Comparison of ENCODE assay signal across 8 cellular contexts in the genomic region with DNA sequence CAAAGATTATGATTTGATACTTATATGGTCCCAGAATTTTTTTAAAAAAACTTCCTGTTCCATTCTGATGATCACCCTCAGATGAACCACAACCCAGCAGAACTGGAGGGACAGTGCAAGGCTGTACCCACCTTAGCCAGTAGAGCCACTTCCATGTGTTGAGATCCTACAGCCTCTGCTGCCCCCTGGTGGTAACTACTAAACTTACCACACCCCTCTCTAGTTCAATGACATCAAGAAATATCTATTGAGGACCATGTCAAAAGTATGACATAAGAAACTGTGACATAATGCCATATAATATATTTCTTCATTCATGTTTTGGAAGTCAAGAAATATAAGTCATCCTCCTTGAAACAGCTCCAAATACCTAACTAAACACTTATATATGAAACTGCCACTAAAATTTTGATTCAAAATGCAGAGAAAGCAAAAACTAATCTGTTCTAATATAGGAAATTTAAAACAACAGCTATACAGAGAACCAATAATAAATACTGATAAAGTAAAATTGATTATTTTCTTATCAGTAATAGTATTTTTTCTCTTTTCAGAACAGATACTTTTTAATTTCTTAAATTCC.
DNase-seq lines count a peak whose midpoint lies in the region; ATAC-seq, FAIRE-seq and TF ChIP-seq lines count a peak whose summit lies in the region.

No MANE protein-coding gene starts in this region.

- no peaks in the 10 kb centered on the region for H3K36me3 ChIP-seq in body of pancreas (replicated peaks in 1 of 2; ENCODE audit: insufficient read depth in 1 of 2, low read depth in 2 of 2)
- H3K36me3 ChIP-seq in iPS DF 6.9 (ENCODE audit: control insufficient read depth, insufficient read depth, low read length) = no peaks in the 10 kb centered on the region

- DNase-seq in A549 (ENCODE audit: low read depth in 1 of 2, low spot score in 1 of 2) (peak; percentile 22 to 77), GM18507 (ENCODE audit: extremely low spot score, insufficient read length, low read depth) (peak; percentile 3), NCI-H1694 (lab: John Stamatoyannopoulos, UW) (peak; percentile 88), body of pancreas (peak; percentile 76 to 80 (median 80)), iPS DF 6.9 (ENCODE audit: low read depth, low spot score) (peak; percentile 70)
- DNase-seq in stimulated activated CD4-positive, alpha-beta T cell treated with anti-CD3 and anti-CD28 coated beads, Interleukin-12 subunit alpha, Interleukin-12 subunit beta, amount 100 ng/mL, for 4 hours = peak; percentile 60

- FAIRE-seq in A549 (lab: Jason Lieb, UNC) = no peak
- FAIRE-seq in GM18507 (lab: Jason Lieb, UNC) = peak; percentile 91
- peak; percentile 81 for FAIRE-seq in TTC549 (lab: Jason Lieb, UNC)

- no peak for TF ChIP-seq EP300 in A549 (IDR thresholded peaks at IDR 0.05)

- H3K4me2 ChIP-seq in A549 = no peak overlapping the region

- H3K9me3 ChIP-seq in A549 = no peaks in the 10 kb centered on the region
- H3K9me3 ChIP-seq in body of pancreas = no peaks in the 10 kb centered on the region
- H3K9me3 ChIP-seq in iPS DF 6.9 (ENCODE audit: control insufficient read depth, insufficient read depth, low read length) = no peaks in the 10 kb centered on the region

- TF ChIP-seq POLR2A in A549 (IDR thresholded peaks at IDR 0.05; ENCODE audit: low read length) (no peak), body of pancreas (IDR thresholded peaks at IDR 0.05) (no peak)

- H3K27ac ChIP-seq in A549 = no peak overlapping the region
- H3K27ac ChIP-seq in body of pancreas = no peak overlapping the region
- no peak overlapping the region for H3K27ac ChIP-seq in iPS DF 6.9 (ENCODE audit: low read length)

- TF ChIP-seq CTCF in A549 (IDR thresholded peaks at IDR 0.05) (peak; percentile 70), body of pancreas (IDR thresholded peaks at IDR 0.05) (peak; percentile 57 to 95 (median 87))

- H3K4me1 ChIP-seq in A549 (no peaks in the 10 kb centered on the region), body of pancreas (no peaks in the 10 kb centered on the region), iPS DF 6.9 (ENCODE audit: control insufficient read depth, insufficient read depth, low read length) (no peaks in the 10 kb centered on the region)

- peak; percentile 97 to 99 for ATAC-seq in A549
- ATAC-seq in HG02943 (IDR thresholded peaks at IDR 0.05; ENCODE audit: low read depth, unreplicated experiment) = peak; percentile 100
- peak; percentile 88 for ATAC-seq in body of pancreas

- CTCF ChIA-PET in A549 (lab: Yijun Ruan, JAX) = interaction anchor here (0.6 to 5.4 kb wide), 13 partner anchors 9 to 792 kb away, joined by 3 to 70 read pairs (median 4); no protein-coding TSS in a partner anchor

- H3K4me3 ChIP-seq in A549 (no peak overlapping the region), body of pancreas (no peak overlapping the region), iPS DF 6.9 (ENCODE audit: low read length) (no peak overlapping the region)

- intact Hi-C loops in body of pancreas (cut with DNase I) = loop anchor here (5.0 to 10.0 kb wide), 2 partner anchors 596 to 789 kb away; no protein-coding TSS in a partner anchor

- POLR2A ChIA-PET in A549 (lab: Yijun Ruan, JAX) = no interaction called here

- TF ChIP-seq RAD21 in A549 (conservative IDR thresholded peaks at IDR 0.05 in 1 of 2, IDR thresholded peaks at IDR 0.05 in 1 of 2) = peak; percentile 83 to 88

- H3K27me3 ChIP-seq in body of pancreas (no peaks in the 10 kb centered on the region), iPS DF 6.9 (ENCODE audit: control insufficient read depth, insufficient read depth, low read length) (no peaks in the 10 kb centered on the region)

TF ChIP-seq in A549, 52 proteins besides CTCF, POLR2A, EP300 and RAD21:
- no peak for TF ChIP-seq RNF2 (IDR thresholded peaks at IDR 0.05; ENCODE audit: borderline replicate concordance, low read depth)
- no peak for TF ChIP-seq PHF8 (IDR thresholded peaks at IDR 0.05; ENCODE audit: borderline replicate concordance, low read depth)
- TF ChIP-seq NPAS2 (CRISPR knock-in tag; IDR thresholded peaks at IDR 0.05; ENCODE audit: borderline replicate concordance) = no peak
- TF ChIP-seq JUN (IDR thresholded peaks at IDR 0.05) = no peak
- TF ChIP-seq FOSB (CRISPR knock-in tag; IDR thresholded peaks at IDR 0.05) = no peak
- TF ChIP-seq SMC3 (IDR thresholded peaks at IDR 0.05) = peak; percentile 88

Comparison
In these comparisons a context has a peak if more than half of its experiments do, and no peak if none do; other contexts are left out.
1. DNase-seq: peak in every context shown above with its lines; median percentile 88 in NCI-H1694; 80 in body of pancreas; 70 in iPS DF 6.9; 60 in stimulated activated CD4-positive, alpha-beta T cell treated with anti-CD3 and anti-CD28 coated beads, Interleukin-12 subunit alpha, Interleukin-12 subunit beta, amount 100 ng/mL, for 4 hours; 50 in A549; 3 in GM18507.